ENCODE assay signal across 7 cellular contexts in genomic region chrX:102745513-102746133, GRCh38.
A peak's percentile ranks its signal among the peaks of the same experiment; 100 is the strongest.
DNase-seq lines count a peak whose midpoint lies in the region; ATAC-seq lines count a peak whose summit lies in the region.

No MANE protein-coding gene starts in this region.

- peaks cover 2% of the 10 kb centered on the region for H3K9me3 ChIP-seq in iPS-18c (ENCODE audit: control insufficient read depth, insufficient read depth, low read length)

- H3K4me3 ChIP-seq in iPS-18c (ENCODE audit: insufficient read depth, low read depth, low read length): peak overlapping the region; percentile 64

- peak; percentile 33 for ATAC-seq in HG03095 (IDR thresholded peaks at IDR 0.05; ENCODE audit: unreplicated experiment)
- ATAC-seq in stimulated activated naive CD8-positive, alpha-beta T cell treated with anti-CD3 and anti-CD28 coated beads, Interleukin-15, Interleukin-2, amounts not matched to agents 100 U/mL and 50 U/mL, for 24 hours: no peak
- ATAC-seq in HG02840 (IDR thresholded peaks at IDR 0.05; ENCODE audit: low FRiP score, unreplicated experiment): no peak

- DNase-seq in activated gamma-delta T cell treated with anti-CD3 and anti-CD28 coated beads, Interleukin-2, amount 50 U/mL, for 16 hours (ENCODE audit: low read depth): peak; percentile 7
- DNase-seq in stimulated activated naive CD8-positive, alpha-beta T cell treated with anti-CD3 and anti-CD28 coated beads, Interleukin-15, Interleukin-2, amounts not matched to agents 100 U/mL and 50 U/mL, for 24 hours: peak; percentile 15
- no peak for DNase-seq in DMS79 (lab: John Stamatoyannopoulos, UW)
- no peak for DNase-seq in OCI-M2 (lab: John Stamatoyannopoulos, UW; ENCODE audit: unreplicated experiment)

Comparison
In these comparisons a context has a peak if more than half of its experiments do, and no peak if none do; other contexts are left out.
1. DNase-seq: peak in activated gamma-delta T cell treated with anti-CD3 and anti-CD28 coated beads, Interleukin-2, amount 50 U/mL, for 16 hours (single experiment) and stimulated activated naive CD8-positive, alpha-beta T cell treated with anti-CD3 and anti-CD28 coated beads, Interleukin-15, Interleukin-2, amounts not matched to agents 100 U/mL and 50 U/mL, for 24 hours (single experiment); none in DMS79 (single experiment) and OCI-M2 (single experiment).